In the genomic region with DNA sequence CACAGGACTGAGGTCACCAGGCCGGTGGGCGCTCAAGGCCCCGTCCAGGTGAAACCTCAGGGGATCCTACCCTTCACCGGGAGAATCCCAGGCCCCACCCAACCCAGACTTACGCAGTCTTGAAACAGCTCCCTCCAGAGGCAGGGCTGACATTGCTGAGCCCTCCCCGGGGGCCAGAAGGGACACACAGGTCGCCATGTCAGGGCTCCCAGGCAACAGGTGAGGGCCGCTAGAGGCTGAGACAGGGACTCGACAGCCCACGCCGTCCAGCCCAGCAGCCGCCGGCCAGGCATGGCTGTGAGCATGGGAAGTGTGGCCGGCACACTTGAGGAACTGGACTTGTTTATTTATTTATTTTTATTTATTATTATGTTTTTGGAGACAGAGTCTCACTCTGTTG, we compare ENCODE assay signal across 25 cellular contexts. TPM values are rescaled to one million over a fixed set of nuclear protein-coding genes. Genes with fewer than 3 reads are reported as not detected.
A peak's percentile ranks its signal among the peaks of the same experiment; 100 is the strongest.
DNase-seq lines count a peak whose midpoint lies in the region; ATAC-seq and TF ChIP-seq lines count a peak whose summit lies in the region.
"Had no signal": no experiment of that assay in that cellular context is flagged by ENCODE, and none has a peak within 500 bp of the region (broad histone marks: within the 10 kb centered on the region; RNA-seq: fewer than 3 reads in every experiment).

No MANE protein-coding gene starts in this region.

- H3K4me3 Mint-ChIP-seq in GM23338 (no peak overlapping the region), endodermal cell (no peak overlapping the region), mesothelial cell of epicardium (no peak overlapping the region)
- H3K4me3 Mint-ChIP-seq: activated B cell treated with CpG ODN at 0.5 μM for 24 hours; activated CD4-positive, alpha-beta T cell treated with anti-CD3 and anti-CD28 coated beads, Interleukin-2, amount 10 ng/mL, durations not matched to agents 7 days and 5 days; neural progenitor cell; stimulated activated naive CD8-positive, alpha-beta T cell treated with anti-CD3 and anti-CD28 coated beads, Interleukin-15, Interleukin-2, amounts not matched to agents 100 ng/mL and 50 ng/mL, for 24 hours had no signal

- H3K4me1 ChIP-seq in GM23338 (ENCODE audit: insufficient read depth) (no peaks in the 10 kb centered on the region), PC-3 (ENCODE audit: insufficient read depth, low read length) (no peaks in the 10 kb centered on the region), endodermal cell (ENCODE audit: control insufficient read depth, insufficient read depth, low read length) (no peaks in the 10 kb centered on the region), tibial nerve (peaks cover 0 to 89% (median 68%) of the 10 kb centered on the region in 4 donors)
- H3K4me1 ChIP-seq: parathyroid adenoma had no signal

- no peaks in the 10 kb centered on the region; the same call in 2 of the 3 replicates for H3K9me3 Mint-ChIP-seq in GM23338
- no peaks in the 10 kb centered on the region for H3K9me3 Mint-ChIP-seq in endodermal cell
- H3K9me3 Mint-ChIP-seq in mesothelial cell of epicardium: no peaks in the 10 kb centered on the region
- H3K9me3 Mint-ChIP-seq: activated B cell treated with CpG ODN at 0.5 μM for 24 hours; activated CD4-positive, alpha-beta T cell treated with anti-CD3 and anti-CD28 coated beads, Interleukin-2, amount 10 ng/mL, durations not matched to agents 7 days and 5 days; activated naive CD4-positive, alpha-beta T cell treated with anti-CD3 and anti-CD28 coated beads, Interleukin-2, amount 50 U/mL, for 72 hours; neural progenitor cell; stimulated activated naive CD8-positive, alpha-beta T cell treated with anti-CD3 and anti-CD28 coated beads, Interleukin-15, Interleukin-2, amounts not matched to agents 100 ng/mL and 50 ng/mL, for 24 hours had no signal

- H3K9me2 ChIP-seq in GM23338 (ENCODE audit: insufficient read depth) (no peaks in the 10 kb centered on the region), PC-3 (replicated peaks; ENCODE audit: low read length) (no peaks in the 10 kb centered on the region)

- H3K27ac Mint-ChIP-seq in GM23338 (no peak overlapping the region), endodermal cell (no peak overlapping the region), mesothelial cell of epicardium (no peak overlapping the region)
- H3K27ac Mint-ChIP-seq: activated B cell treated with CpG ODN at 0.5 μM for 24 hours; activated CD4-positive, alpha-beta T cell treated with anti-CD3 and anti-CD28 coated beads, Interleukin-2, amount 10 ng/mL, durations not matched to agents 7 days and 5 days; activated naive CD4-positive, alpha-beta T cell treated with anti-CD3 and anti-CD28 coated beads, Interleukin-2, amount 50 U/mL, for 72 hours; neural progenitor cell; stimulated activated naive CD8-positive, alpha-beta T cell treated with anti-CD3 and anti-CD28 coated beads, Interleukin-15, Interleukin-2, amounts not matched to agents 100 ng/mL and 50 ng/mL, for 24 hours had no signal

- H3K9ac ChIP-seq in PC-3 (ENCODE audit: low read length) (no peak overlapping the region), endodermal cell (ENCODE audit: extremely low read depth, low read length, poor library complexity, severe bottlenecking) (no peak overlapping the region)
- H3K9ac ChIP-seq: neural progenitor cell, parathyroid adenoma had no signal

- H2AFZ ChIP-seq in GM23338 (no peak overlapping the region), PC-3 (ENCODE audit: low read length) (no peak overlapping the region)
- H2AFZ ChIP-seq: neural progenitor cell, parathyroid adenoma had no signal

- no peaks in the 10 kb centered on the region for H3K36me3 Mint-ChIP-seq in GM23338 (ENCODE audit: low read depth)
- no peaks in the 10 kb centered on the region for H3K36me3 Mint-ChIP-seq in endodermal cell (ENCODE audit: low read depth)
- no peaks in the 10 kb centered on the region for H3K36me3 Mint-ChIP-seq in mesothelial cell of epicardium
- H3K36me3 Mint-ChIP-seq: activated naive CD4-positive, alpha-beta T cell treated with anti-CD3 and anti-CD28 coated beads, Interleukin-2, amount 50 U/mL, for 72 hours; neural progenitor cell had no signal

- H3K4me3 ChIP-seq in GM23338: no peak overlapping the region
- no peak overlapping the region for H3K4me3 ChIP-seq in PC-3 (ENCODE audit: low read length)
- no peak overlapping the region for H3K4me3 ChIP-seq in endodermal cell (ENCODE audit: low read length)
- H3K4me3 ChIP-seq in tibial nerve: no peak overlapping the region
- H3K4me3 ChIP-seq: neural progenitor cell, right atrium auricular region had no signal

- H3F3A ChIP-seq in GM23338 (replicated peaks; ENCODE audit: low read depth) (no peaks in the 10 kb centered on the region), PC-3 (ENCODE audit: low read length, unreplicated experiment) (no peaks in the 10 kb centered on the region)

- H3K4me2 ChIP-seq in GM23338: no peak overlapping the region
- H3K4me2 ChIP-seq in PC-3 (ENCODE audit: low read length): no peak overlapping the region
- H3K4me2 ChIP-seq: neural progenitor cell had no signal

- no TSS peak for BruUV-seq in PC-3 (replicated peaks; lab: Mats Ljungman, UMichigan)

- no peak for DNase-seq in GM23338 (ENCODE audit: low spot score)
- no peak for DNase-seq in PC-3
- DNase-seq in endodermal cell: no peak
- DNase-seq in tibial nerve (ENCODE audit: low spot score in 2 of 2): no peak
- DNase-seq in NCI-H2029 treated with DMSO at 0.1 percent for 48 hours (lab: John Stamatoyannopoulos, UW): no peak
- DNase-seq in mesothelial cell of epicardium (ENCODE audit: low spot score in 2 of 2, unreplicated experiment in 2 of 2): no peak
- no peak for DNase-seq in NCI-H187 treated with DMSO at 0.1 percent for 48 hours (lab: John Stamatoyannopoulos, UW)
- DNase-seq: activated B cell treated with CpG ODN at 0.5 μM for 24 hours; activated CD4-positive, alpha-beta T cell treated with anti-CD3 and anti-CD28 coated beads, Interleukin-2, amount 10 ng/mL, durations not matched to agents 7 days and 5 days; amygdala; DMS 273 treated with DMSO at 0.1 percent for 48 hours; effector CD4-positive, alpha-beta T cell; KG1; left ventricle myocardium superior; NCI-H1436; NCI-H446 treated with DMSO at 0.1 percent for 48 hours; NCI-H774; small intestine; stimulated activated CD4-positive, alpha-beta T cell treated with anti-CD3 and anti-CD28 coated beads, Interleukin-1b, Interleukin-23, amount 100 ng/mL, for 48 hours had no signal

- H3K79me2 ChIP-seq in GM23338 (replicated peaks; ENCODE audit: insufficient read depth) (no peaks in the 10 kb centered on the region), PC-3 (ENCODE audit: low read length) (peaks cover 31% of the 10 kb centered on the region)
- H3K79me2 ChIP-seq: parathyroid adenoma had no signal

- TF ChIP-seq EP300 in tibial nerve (IDR thresholded peaks at IDR 0.05): no peak

- H3K27me3 ChIP-seq in GM23338 (ENCODE audit: insufficient read depth): no peaks in the 10 kb centered on the region
- no peaks in the 10 kb centered on the region for H3K27me3 ChIP-seq in PC-3 (ENCODE audit: low read length)
- no peaks in the 10 kb centered on the region for H3K27me3 ChIP-seq in endodermal cell (ENCODE audit: control insufficient read depth, insufficient read depth, low read length, poor library complexity, severe bottlenecking)
- H3K27me3 ChIP-seq in tibial nerve: no peaks in the 10 kb centered on the region
- H3K27me3 ChIP-seq: neural progenitor cell, right atrium auricular region had no signal

- H3K4me1 Mint-ChIP-seq in GM23338: no peaks in the 10 kb centered on the region
- no peaks in the 10 kb centered on the region for H3K4me1 Mint-ChIP-seq in endodermal cell
- H3K4me1 Mint-ChIP-seq in mesothelial cell of epicardium: no peaks in the 10 kb centered on the region
- H3K4me1 Mint-ChIP-seq: activated B cell treated with CpG ODN at 0.5 μM for 24 hours; activated CD4-positive, alpha-beta T cell treated with anti-CD3 and anti-CD28 coated beads, Interleukin-2, amount 10 ng/mL, durations not matched to agents 7 days and 5 days had no signal

- CTCF ChIA-PET in PC-3 (lab: Charles Lee): no interaction called here

- H3K36me3 ChIP-seq in GM23338 (ENCODE audit: insufficient read depth): no peaks in the 10 kb centered on the region
- no peaks in the 10 kb centered on the region for H3K36me3 ChIP-seq in PC-3 (ENCODE audit: low read depth, low read length)
- H3K36me3 ChIP-seq in endodermal cell (ENCODE audit: control insufficient read depth, insufficient read depth, low read length): no peaks in the 10 kb centered on the region
- H3K36me3 ChIP-seq in tibial nerve: peaks cover 0 to 22% (median 0%) of the 10 kb centered on the region in 3 donors
- H3K36me3 ChIP-seq: neural progenitor cell, right atrium auricular region had no signal

- no peaks in the 10 kb centered on the region for H4K20me1 ChIP-seq in GM23338 (replicated peaks; ENCODE audit: insufficient read depth)
- peaks cover 9% of the 10 kb centered on the region; the same call in 1 of the 2 replicates for H4K20me1 ChIP-seq in PC-3 (ENCODE audit: low read length)

- ATAC-seq in GM23338 (peak; percentile 9; the same call in 2 of the 3 replicates), PC-3 (no peak)
- ATAC-seq: activated naive CD4-positive, alpha-beta T cell treated with anti-CD3 and anti-CD28 coated beads, Interleukin-2, amount 50 U/mL, for 72 hours; left ventricle myocardium superior had no signal

- 93 to 96% methylated on average over 3 to 13 of the region's 14 CpGs for WGBS in endodermal cell (ENCODE audit: insufficient coverage in 1 of 2, insufficient read length in 1 of 2), 2 experiments
- WGBS in tibial nerve, 2 donors: 76 to 86% methylated on average over 11 to 14 of the region's 14 CpGs

- intact Hi-C loops in PC-3 (cut with micrococcal nuclease): no loop called here

- peaks cover 4% of the 10 kb centered on the region for H3K27me3 Mint-ChIP-seq in GM23338 (ENCODE audit: insufficient read depth, low read depth, poor library complexity)
- H3K27me3 Mint-ChIP-seq in endodermal cell (ENCODE audit: insufficient read depth): no peaks in the 10 kb centered on the region
- no peaks in the 10 kb centered on the region for H3K27me3 Mint-ChIP-seq in mesothelial cell of epicardium (ENCODE audit: low read depth)
- H3K27me3 Mint-ChIP-seq: activated B cell treated with CpG ODN at 0.5 μM for 24 hours; activated CD4-positive, alpha-beta T cell treated with anti-CD3 and anti-CD28 coated beads, Interleukin-2, amount 10 ng/mL, durations not matched to agents 7 days and 5 days; stimulated activated naive CD8-positive, alpha-beta T cell treated with anti-CD3 and anti-CD28 coated beads, Interleukin-15, Interleukin-2, amounts not matched to agents 100 ng/mL and 50 ng/mL, for 24 hours had no signal

- POLR2A ChIA-PET in PC-3 (lab: Charles Lee; ENCODE audit: unreplicated experiment): no interaction called here

- no peaks in the 10 kb centered on the region for H3K9me3 ChIP-seq in PC-3 (ENCODE audit: low read length)
- no peaks in the 10 kb centered on the region for H3K9me3 ChIP-seq in endodermal cell (ENCODE audit: control insufficient read depth, low read length)
- no peaks in the 10 kb centered on the region for H3K9me3 ChIP-seq in tibial nerve
- H3K9me3 ChIP-seq: right atrium auricular region had no signal

- no peak overlapping the region for H3K27ac ChIP-seq in GM23338 (ENCODE audit: low read depth)
- H3K27ac ChIP-seq in PC-3 (ENCODE audit: low read length): no peak overlapping the region
- no peak overlapping the region for H3K27ac ChIP-seq in endodermal cell (ENCODE audit: low read depth, low read length)
- peak overlapping the region; percentile 82 to 91 (median 83) for H3K27ac ChIP-seq in tibial nerve
- H3K27ac ChIP-seq: epithelial cell of prostate, neural progenitor cell, parathyroid adenoma, right atrium auricular region had no signal

- TF ChIP-seq CTCF in GM23338 (conservative IDR thresholded peaks at IDR 0.05; ENCODE audit: low read depth in 2 of 2): peak in 1 of 2 experiments; percentile 41; a peak in 2 of 4 replicates
- 0 out of 2 replicates have a peak, but pooled peaks have one; percentile 20 for TF ChIP-seq CTCF in PC-3 (conservative IDR thresholded peaks at IDR 0.05; ENCODE audit: low read depth, low read length)
- TF ChIP-seq CTCF in endodermal cell (conservative IDR thresholded peaks at IDR 0.05): peak; percentile 31
- no peak for TF ChIP-seq CTCF in tibial nerve (IDR thresholded peaks at IDR 0.05)
- TF ChIP-seq CTCF in mesothelial cell of epicardium (IDR thresholded peaks at IDR 0.05; ENCODE audit: unreplicated experiment): no peak

- TF ChIP-seq POLR2A in tibial nerve (IDR thresholded peaks at IDR 0.05): no peak

RNA-seq across cellular contexts. Expression of a gene that starts 10.3 kb away (rescaled TPM):
- 11.8 and 13.0 TPM in 2 replicates for total RNA-seq in GM23338 (2014; rRNA removed; shearing (Covaris generic))
- polyA plus RNA-seq in GM23338 (2016; fragmentation: Nextera tagmentation; extraction: Ambion mirVana): 6.3 and 7.0 TPM in 2 replicates
- 52.8 and 72.6 TPM in 2 replicates for total RNA-seq in PC-3 (2014; rRNA removed)
- 10 to 100 TPM; 19.4 to 24.8 TPM for total RNA-seq in endodermal cell
- 25.2 TPM for polyA plus RNA-seq in endodermal cell (2013, experiment 1 of 2)
- polyA plus RNA-seq in endodermal cell (2013, experiment 2 of 2): 26.2 TPM
- 100 to 1,000 TPM in 2 of 4 donors, 10 to 100 TPM in 2; 67.6 to 153 (median 104) TPM for total RNA-seq in tibial nerve
- total RNA-seq in mesothelial cell of epicardium: 18.5 to 21.1 TPM (median 18.9 TPM) in 3 replicates

RNA-seq across cellular contexts. Expression of a gene that starts 55.2 kb away (rescaled TPM):
- 81.1 and 111 TPM in 2 replicates for total RNA-seq in GM23338 (2014; rRNA removed; shearing (Covaris generic))
- 31.4 and 35.1 TPM in 2 replicates for polyA plus RNA-seq in GM23338 (2016; fragmentation: Nextera tagmentation; extraction: Ambion mirVana)
- 62.9 and 92.6 TPM in 2 replicates for total RNA-seq in PC-3 (2014; rRNA removed)
- total RNA-seq in endodermal cell: 100 to 1,000 TPM; 145 to 178 TPM
- polyA plus RNA-seq in endodermal cell (2013, experiment 1 of 2): 71.2 TPM
- 59.7 TPM for polyA plus RNA-seq in endodermal cell (2013, experiment 2 of 2)
- total RNA-seq in tibial nerve: 10 to 100 TPM; 45.7 to 81.6 (median 52.3) TPM
- 141 to 163 TPM (median 149 TPM) in 3 replicates for total RNA-seq in mesothelial cell of epicardium

Comparison
In these comparisons a context has a peak if more than half of its experiments do, and no peak if none do; other contexts are left out.
1. H3K27ac ChIP-seq: peak in tibial nerve (4 of 4); none in GM23338 (single experiment), PC-3 (single experiment) and endodermal cell (single experiment).
2. CTCF ChIP-seq: peak in PC-3 (single experiment) and endodermal cell (single experiment); none in tibial nerve (0 of 5) and mesothelial cell of epicardium (single experiment).